In genomic region chr4:56506110-56506705, GRCh38 we compare ENCODE assay signal across 8 cellular contexts. TPM values are rescaled to one million over a fixed set of nuclear protein-coding genes. Genes with fewer than 3 reads are reported as not detected.
A peak's percentile ranks its signal among the peaks of the same experiment; 100 is the strongest.
DNase-seq lines count a peak whose midpoint lies in the region; ATAC-seq and TF ChIP-seq lines count a peak whose summit lies in the region.

No MANE protein-coding gene starts in this region.

- peaks cover 4% of the 10 kb centered on the region for H3K36me3 ChIP-seq in BE2C
- H3K36me3 ChIP-seq in HUES48 (ENCODE audit: control insufficient read depth, insufficient read depth, low read length): peaks cover 23% of the 10 kb centered on the region

- no peaks in the 10 kb centered on the region for H3K9me3 Mint-ChIP-seq in naive thymus-derived CD8-positive, alpha-beta T cell

- H3K9me3 ChIP-seq in BE2C (no peaks in the 10 kb centered on the region), HUES48 (ENCODE audit: control insufficient read depth, insufficient read depth, low read length) (no peaks in the 10 kb centered on the region)

- H3K4me3 ChIP-seq in BE2C (ENCODE audit: low read depth, low read length) (peak overlapping the region; percentile 78), HUES48 (ENCODE audit: low read depth, low read length) (peak overlapping the region; percentile 57)

- no peak for TF ChIP-seq CTCF in BE2C (IDR thresholded peaks at IDR 0.05; ENCODE audit: low read depth, low read length)

- H3K27me3 Mint-ChIP-seq in naive thymus-derived CD8-positive, alpha-beta T cell: peaks cover 0 to 7% (median 1%) of the 10 kb centered on the region in 5 donors

- DNase-seq in BE2C (peak; percentile 11), ecto neural progenitor cell (ENCODE audit: low spot score) (peak; percentile 60), NCI-H345 treated with DMSO at 0.1 percent for 48 hours (lab: John Stamatoyannopoulos, UW; ENCODE audit: unreplicated experiment) (no peak), SKM-1 treated with dmso at 0.1 percent for 144 hours (lab: John Stamatoyannopoulos, UW; ENCODE audit: unreplicated experiment) (no peak), NCI-H1436 (lab: John Stamatoyannopoulos, UW) (no peak)
- peak in 1 of 10 donors; percentile 12 for DNase-seq in naive thymus-derived CD8-positive, alpha-beta T cell

- H3K27ac ChIP-seq in HUES48 (ENCODE audit: low read depth, low read length): no peak overlapping the region

- H3K36me3 Mint-ChIP-seq in naive thymus-derived CD8-positive, alpha-beta T cell: peaks cover 0 to 14% (median 8%) of the 10 kb centered on the region in 3 donors

- no peaks in the 10 kb centered on the region for H3K4me1 ChIP-seq in BE2C
- no peaks in the 10 kb centered on the region for H3K4me1 ChIP-seq in HUES48 (ENCODE audit: control insufficient read depth, insufficient read depth, low read length)

- peak overlapping the region; percentile 26; the same call in 1 of the 2 replicates for H3K9ac ChIP-seq in HUES48 (ENCODE audit: low read depth, low read length)

- peak overlapping the region in 6 of 10 donors; percentile 45 to 98 (median 90) for H3K27ac Mint-ChIP-seq in naive thymus-derived CD8-positive, alpha-beta T cell

- POLR2A ChIA-PET in naive thymus-derived CD8-positive, alpha-beta T cell (lab: Charles Lee): no interaction called here

- H3K27me3 ChIP-seq in BE2C: no peaks in the 10 kb centered on the region
- H3K27me3 ChIP-seq in HUES48 (ENCODE audit: control insufficient read depth, insufficient read depth, low read length): peaks cover 18% of the 10 kb centered on the region

- H3K4me1 Mint-ChIP-seq in naive thymus-derived CD8-positive, alpha-beta T cell: peaks cover 8 to 20% (median 17%) of the 10 kb centered on the region in 4 donors

- peak overlapping the region; percentile 80 to 99 (median 90) for H3K4me3 Mint-ChIP-seq in naive thymus-derived CD8-positive, alpha-beta T cell

- ATAC-seq in naive thymus-derived CD8-positive, alpha-beta T cell: peak in 1 of 2 donors; percentile 21
- ATAC-seq in HG03175 (IDR thresholded peaks at IDR 0.05; ENCODE audit: unreplicated experiment): no peak

RNA-seq across cellular contexts. Expression of gene ARL9, which starts 0.6 kb away (rescaled TPM):
- polyA plus RNA-seq in BE2C (2012; ENCODE audit: insufficient read depth, insufficient read length, low read depth): 0.46 TPM
- total RNA-seq in naive thymus-derived CD8-positive, alpha-beta T cell: under 1 TPM; 0.55 to 0.86 TPM
- polyA plus RNA-seq in naive thymus-derived CD8-positive, alpha-beta T cell: not detected

RNA-seq across cellular contexts. Expression of gene SRP72, which starts 38.8 kb away (rescaled TPM):
- polyA plus RNA-seq in BE2C (2012; ENCODE audit: insufficient read depth, insufficient read length, low read depth): 107 TPM
- 100 to 1,000 TPM; 124 to 126 TPM for total RNA-seq in naive thymus-derived CD8-positive, alpha-beta T cell
- polyA plus RNA-seq in naive thymus-derived CD8-positive, alpha-beta T cell: 100 to 1,000 TPM; 152 to 174 (median 170) TPM

Comparison
In these comparisons a context has a peak if more than half of its experiments do, and no peak if none do; other contexts are left out.
1. DNase-seq: peak in BE2C (single experiment) and ecto neural progenitor cell (single experiment); none in NCI-H345 treated with DMSO at 0.1 percent for 48 hours (single experiment), SKM-1 treated with dmso at 0.1 percent for 144 hours (single experiment) and NCI-H1436 (single experiment).